ENCODE assay signal across 12 cellular contexts in genomic region chr2:162220438-162220837, GRCh38. TPM values are rescaled to one million over a fixed set of nuclear protein-coding genes. Genes with fewer than 3 reads are reported as not detected.
DNase-seq lines count a peak whose midpoint lies in the region; ATAC-seq and TF ChIP-seq lines count a peak whose summit lies in the region.
"Had no signal": no experiment of that assay in that cellular context is flagged by ENCODE, and none has a peak within 500 bp of the region (broad histone marks: within the 10 kb centered on the region; RNA-seq: fewer than 3 reads in every experiment).

No MANE protein-coding gene starts in this region.

- no peaks in the 10 kb centered on the region for H3K9me3 ChIP-seq in left lung
- no peaks in the 10 kb centered on the region for H3K9me3 ChIP-seq in gastrocnemius medialis

- H3K27ac ChIP-seq in left lung: peak overlapping the region in 1 of 2 donors; percentile 17
- H3K27ac ChIP-seq in gastrocnemius medialis: no peak overlapping the region

- DNase-seq in dermis blood vessel endothelial cell (peak; percentile 1), left lung (no peak), gastrocnemius medialis (no peak), NCI-H510A treated with DMSO at 0.1 percent for 48 hours (lab: John Stamatoyannopoulos, UW) (no peak), EL (no peak), NCI-H2081 treated with DMSO at 0.1 percent for 48 hours (lab: John Stamatoyannopoulos, UW) (no peak)
- DNase-seq: DMS79 had no signal

- no peak overlapping the region for H3K4me3 ChIP-seq in left lung
- no peak overlapping the region for H3K4me3 ChIP-seq in gastrocnemius medialis

- in situ Hi-C loops in gastrocnemius medialis (cut with MboI; ENCODE audit: low sequenced_read_pairs in 4 of 4): loop anchor here in 2 of 4 donors (5.0 to 10.0 kb wide), 2 partner anchors 74 to 77 kb away; no protein-coding TSS in a partner anchor

- H3K4me1 ChIP-seq in left lung (peaks cover 0 to 6% of the 10 kb centered on the region in 2 donors), gastrocnemius medialis (no peaks in the 10 kb centered on the region)

- intact Hi-C loops in left lung (cut with DNase I) (loop anchor here in 1 of 2 donors (5.0 kb wide), 1 partner anchor 77 kb away; no protein-coding TSS in a partner anchor), gastrocnemius medialis (cut with DNase I; ENCODE audit: low total_unique reads) (no loop called here)

- H3K27me3 ChIP-seq in left lung: no peaks in the 10 kb centered on the region
- H3K27me3 ChIP-seq in gastrocnemius medialis: no peaks in the 10 kb centered on the region

- ATAC-seq in HG02798 (IDR thresholded peaks at IDR 0.05; ENCODE audit: poor library complexity, unreplicated experiment) (peak; percentile 8), left lung (peak; percentile 75), gastrocnemius medialis (no peak)

- TF ChIP-seq POLR2A in gastrocnemius medialis (IDR thresholded peaks at IDR 0.05): no peak

- H3K36me3 ChIP-seq in left lung: no peaks in the 10 kb centered on the region
- H3K36me3 ChIP-seq in gastrocnemius medialis: no peaks in the 10 kb centered on the region

- no peak for TF ChIP-seq CTCF in left lung (IDR thresholded peaks at IDR 0.05)
- TF ChIP-seq CTCF in gastrocnemius medialis (IDR thresholded peaks at IDR 0.05 in 4 of 5, conservative IDR thresholded peaks at IDR 0.05 in 1 of 5): no peak

RNA-seq across cellular contexts. Expression of gene FAP, which starts 22.8 kb away (rescaled TPM):
- total RNA-seq in dermis blood vessel endothelial cell: 1.8 and 6.6 TPM in 2 replicates
- 10 to 100 TPM; 15.0 to 25.3 TPM for total RNA-seq in left lung
- 10 to 100 TPM in 1 of 4 donors, 1 to 10 TPM in 2, not detected in 1; 4.8 to 10.1 (median 7.0) TPM for total RNA-seq in gastrocnemius medialis
- total RNA-seq: B cell; CD4-positive, alpha-beta T cell; H9; HepG2 had no signal

Comparison
In these comparisons a context has a peak if more than half of its experiments do, and no peak if none do; other contexts are left out.
1. ATAC-seq: peak in HG02798 (single experiment) and left lung (single experiment); none in gastrocnemius medialis (0 of 2).